21 cellular contexts compared by ENCODE assay signal in genomic region chr4:74112399-74113090, GRCh38. TPM values are rescaled to one million over a fixed set of nuclear protein-coding genes. Genes with fewer than 3 reads are reported as not detected.
DNase-seq lines count a peak whose midpoint lies in the region; ATAC-seq, FAIRE-seq and TF ChIP-seq lines count a peak whose summit lies in the region.
"Had no signal": no experiment of that assay in that cellular context is flagged by ENCODE, and none has a peak within 500 bp of the region (broad histone marks: within the 10 kb centered on the region; RNA-seq: fewer than 3 reads in every experiment).

No MANE protein-coding gene starts in this region.

- peak overlapping the region; percentile 92 for H3K27ac Mint-ChIP-seq in chondrocyte (ENCODE audit: unreplicated experiment)
- H3K27ac Mint-ChIP-seq in activated naive CD4-positive, alpha-beta T cell treated with anti-CD3 and anti-CD28 coated beads, Interleukin-2, amount 50 U/mL, for 72 hours, result no peak overlapping the region
- H3K27ac Mint-ChIP-seq: activated naive CD4-positive, alpha-beta T cell treated with anti-CD3 and anti-CD28 coated beads, Interleukin-2, amount 10 ng/mL, durations not matched to agents 7 days and 5 days; CD8-positive, alpha-beta memory T cell; naive B cell; stimulated activated memory B cell treated with anti-CD40 and anti-IgM and Interleukin-4, amounts not matched to agents 10 μg/mL and 1 μg/mL and 100 μg/mL, for 72 hours; T-cell had no signal

- no peak for FAIRE-seq in keratinocyte (lab: Jason Lieb, UNC)

- H3K9ac ChIP-seq in keratinocyte (ENCODE audit: control insufficient read depth, extremely low read depth, insufficient read depth, low read length), result peak overlapping the region; percentile 57

- peaks cover 86% of the 10 kb centered on the region for H3K4me1 Mint-ChIP-seq in chondrocyte (ENCODE audit: low read depth)
- H3K4me1 Mint-ChIP-seq: activated naive CD4-positive, alpha-beta T cell treated with anti-CD3 and anti-CD28 coated beads, Interleukin-2, amount 10 ng/mL, durations not matched to agents 7 days and 5 days; CD8-positive, alpha-beta memory T cell; naive B cell; stimulated activated memory B cell treated with anti-CD40 and anti-IgM and Interleukin-4, amounts not matched to agents 10 μg/mL and 1 μg/mL and 100 μg/mL, for 72 hours; T-cell had no signal

- H3K9me3 Mint-ChIP-seq in chondrocyte (ENCODE audit: low read depth), result peaks cover 4% of the 10 kb centered on the region
- H3K9me3 Mint-ChIP-seq in activated naive CD4-positive, alpha-beta T cell treated with anti-CD3 and anti-CD28 coated beads, Interleukin-2, amount 50 U/mL, for 72 hours, result no peaks in the 10 kb centered on the region
- H3K9me3 Mint-ChIP-seq: activated naive CD4-positive, alpha-beta T cell treated with anti-CD3 and anti-CD28 coated beads, Interleukin-2, amount 10 ng/mL, durations not matched to agents 7 days and 5 days; CD8-positive, alpha-beta memory T cell; dendritic cell treated with granulocyte-macrophage colony-stimulating factor and Interleukin-4, amounts not matched to agents 40 ng/mL and 50 ng/mL, for 4 days; naive B cell; stimulated activated memory B cell treated with anti-CD40 and anti-IgM and Interleukin-4, amounts not matched to agents 10 μg/mL and 1 μg/mL and 100 μg/mL, for 72 hours; T-cell had no signal

- dilution Hi-C loops in keratinocyte (cut with MboI; ENCODE audit: extremely low pct_ligation_motif_present, low sequenced_read_pairs), result no loop called here

- H3K79me2 ChIP-seq in keratinocyte (ENCODE audit: control insufficient read depth, insufficient read depth, low read length), result peaks cover 15% of the 10 kb centered on the region

- no peaks in the 10 kb centered on the region for H3K9me1 ChIP-seq in keratinocyte (ENCODE audit: control insufficient read depth, extremely low read depth, insufficient read depth, low read length)

- no peaks in the 10 kb centered on the region for H3K27me3 Mint-ChIP-seq in chondrocyte (ENCODE audit: low read depth)
- H3K27me3 Mint-ChIP-seq: activated naive CD4-positive, alpha-beta T cell treated with anti-CD3 and anti-CD28 coated beads, Interleukin-2, amount 10 ng/mL, durations not matched to agents 7 days and 5 days; dendritic cell treated with granulocyte-macrophage colony-stimulating factor and Interleukin-4, amounts not matched to agents 40 ng/mL and 50 ng/mL, for 4 days; stimulated activated memory B cell treated with anti-CD40 and anti-IgM and Interleukin-4, amounts not matched to agents 10 μg/mL and 1 μg/mL and 100 μg/mL, for 72 hours; T-cell had no signal

- DNase-seq in DMS53 (lab: John Stamatoyannopoulos, UW) (peak; percentile 18), DMS53 treated with DMSO at 0.1 percent for 48 hours (lab: John Stamatoyannopoulos, UW; ENCODE audit: unreplicated experiment) (no peak), chondrocyte (ENCODE audit: low spot score) (no peak), keratinocyte (ENCODE audit: low read depth, low spot score) (no peak), thyroid gland (peak; percentile 47 to 60), NCI-H226 (no peak)
- DNase-seq in activated naive CD4-positive, alpha-beta T cell treated with anti-CD3 and anti-CD28 coated beads, Interleukin-2, amount 50 U/mL, for 72 hours (ENCODE audit: low spot score in 2 of 2), result no peak
- DNase-seq: activated CD4-positive, CD25-positive, alpha-beta regulatory T cell; activated CD8-positive, alpha-beta memory T cell treated with anti-CD3 and anti-CD28 coated beads, Interleukin-2, amount 50 U/mL, for 4 hours; activated naive CD4-positive, alpha-beta T cell treated with anti-CD3 and anti-CD28 coated beads, Interleukin-2, amount 10 ng/mL, durations not matched to agents 7 days and 5 days; CD8-positive, alpha-beta memory T cell; Karpas-422; naive B cell; NCI-H1694 treated with DMSO at 0.1 percent for 48 hours; stimulated activated CD4-positive, alpha-beta T cell treated with anti-CD3 and anti-CD28 coated beads, Interleukin-2, amount 100 ng/mL, for 48 hours; T-cell had no signal

- intact Hi-C loops in thyroid gland (cut with DNase I), result no loop called here

- no peaks in the 10 kb centered on the region for H3K9me3 ChIP-seq in keratinocyte (ENCODE audit: control insufficient read depth, low read depth, low read length)
- no peaks in the 10 kb centered on the region for H3K9me3 ChIP-seq in thyroid gland
- H3K9me3 ChIP-seq: HAP-1 had no signal

- H2AFZ ChIP-seq in keratinocyte (ENCODE audit: control insufficient read depth, low read length), result no peak overlapping the region

- H3K36me3 Mint-ChIP-seq in chondrocyte (ENCODE audit: low read depth), result no peaks in the 10 kb centered on the region
- H3K36me3 Mint-ChIP-seq in activated naive CD4-positive, alpha-beta T cell treated with anti-CD3 and anti-CD28 coated beads, Interleukin-2, amount 50 U/mL, for 72 hours, result no peaks in the 10 kb centered on the region
- H3K36me3 Mint-ChIP-seq: activated naive CD4-positive, alpha-beta T cell treated with anti-CD3 and anti-CD28 coated beads, Interleukin-2, amount 10 ng/mL, durations not matched to agents 7 days and 5 days; CD8-positive, alpha-beta memory T cell; naive B cell; stimulated activated memory B cell treated with anti-CD40 and anti-IgM and Interleukin-4, amounts not matched to agents 10 μg/mL and 1 μg/mL and 100 μg/mL, for 72 hours; T-cell had no signal

- TF ChIP-seq POLR2A in thyroid gland (IDR thresholded peaks at IDR 0.05), result no peak

- TF ChIP-seq CTCF in chondrocyte (IDR thresholded peaks at IDR 0.05) (no peak), keratinocyte (optimal IDR thresholded peaks at IDR 0.05 in 1 of 3, IDR thresholded peaks at IDR 0.05 in 1 of 3, conservative IDR thresholded peaks at IDR 0.05 in 1 of 3; ENCODE audit: extremely low read depth in 1 of 3, insufficient read depth in 2 of 3, low read length in 3 of 3) (no peak), thyroid gland (IDR thresholded peaks at IDR 0.05) (no peak)

- no peaks in the 10 kb centered on the region for H4K20me1 ChIP-seq in keratinocyte (ENCODE audit: control insufficient read depth, extremely low read depth, insufficient read depth, low read length)

- H3K27me3 ChIP-seq in keratinocyte (ENCODE audit: control insufficient read depth, extremely low read depth, insufficient read depth, low read length), result no peaks in the 10 kb centered on the region
- H3K27me3 ChIP-seq in thyroid gland, result no peaks in the 10 kb centered on the region

- no peak overlapping the region for H3K4me3 ChIP-seq in keratinocyte (ENCODE audit: control insufficient read depth in 2 of 3, extremely low read depth in 1 of 3, insufficient read depth in 2 of 3, low read depth in 1 of 3, low read length in 3 of 3)
- no peak overlapping the region for H3K4me3 ChIP-seq in thyroid gland (replicated peaks in 1 of 3)
- H3K4me3 ChIP-seq: HAP-1 had no signal

- H3K4me2 ChIP-seq in keratinocyte (ENCODE audit: control insufficient read depth, extremely low read depth, insufficient read depth, low read depth, low read length), result peak overlapping the region; percentile 46

- 92 to 97% methylated on average over 3 of the region's 3 CpGs for WGBS in thyroid gland, 2 donors

- H3K4me1 ChIP-seq in keratinocyte (ENCODE audit: control insufficient read depth, extremely low read depth, insufficient read depth, low read length), result peaks cover 90% of the 10 kb centered on the region
- peaks cover 15 to 52% of the 10 kb centered on the region in 2 donors for H3K4me1 ChIP-seq in thyroid gland
- H3K4me1 ChIP-seq: HAP-1 had no signal

- no peak overlapping the region for H3K4me3 Mint-ChIP-seq in chondrocyte (ENCODE audit: unreplicated experiment)
- H3K4me3 Mint-ChIP-seq: activated naive CD4-positive, alpha-beta T cell treated with anti-CD3 and anti-CD28 coated beads, Interleukin-2, amount 10 ng/mL, durations not matched to agents 7 days and 5 days; CD8-positive, alpha-beta memory T cell; dendritic cell treated with granulocyte-macrophage colony-stimulating factor and Interleukin-4, amounts not matched to agents 40 ng/mL and 50 ng/mL, for 4 days; naive B cell; stimulated activated memory B cell treated with anti-CD40 and anti-IgM and Interleukin-4, amounts not matched to agents 10 μg/mL and 1 μg/mL and 100 μg/mL, for 72 hours; T-cell had no signal

- H3K36me3 ChIP-seq in keratinocyte (ENCODE audit: control insufficient read depth in 2 of 2, extremely low read depth in 1 of 2, insufficient read depth in 2 of 2, low read length in 2 of 2), result no peaks in the 10 kb centered on the region
- no peaks in the 10 kb centered on the region for H3K36me3 ChIP-seq in thyroid gland
- H3K36me3 ChIP-seq: HAP-1 had no signal

- ATAC-seq in HG02840 (IDR thresholded peaks at IDR 0.05; ENCODE audit: low FRiP score, unreplicated experiment), result no peak
- ATAC-seq in activated naive CD4-positive, alpha-beta T cell treated with anti-CD3 and anti-CD28 coated beads, Interleukin-2, amount 50 U/mL, for 72 hours, result no peak
- ATAC-seq: stimulated activated memory B cell treated with anti-CD40 and anti-IgM and Interleukin-4, amounts not matched to agents 10 μg/mL and 1 μg/mL and 100 μg/mL, for 72 hours; T-cell had no signal

- peak overlapping the region; percentile 94 for H3K27ac ChIP-seq in keratinocyte (ENCODE audit: control insufficient read depth, insufficient read depth, low read length)
- H3K27ac ChIP-seq in thyroid gland, result peak overlapping the region; percentile 58 to 90 (median 82)
- H3K27ac ChIP-seq: 22Rv1 had no signal

RNA-seq across cellular contexts. Expression of gene CXCL2, which starts 13.6 kb away (rescaled TPM):
- total RNA-seq in chondrocyte (0.89 to 8.7 TPM (median 7.9 TPM) in 3 replicates), thyroid gland (1 to 10 TPM; 2.0 to 3.8 (median 2.5) TPM)
- polyA plus RNA-seq in keratinocyte, result 0.96 to 39.7 TPM (median 9.7 TPM) in 3 replicates
- 1.6 TPM for polyA plus RNA-seq in keratinocyte (2011; ENCODE audit: low read depth)
- polyA plus RNA-seq in keratinocyte (2011; cell fraction: cytosol; rRNA removed), result 10.4 and 20.3 TPM in 2 replicates
- polyA plus RNA-seq in keratinocyte (2011; cell fraction: nucleus; rRNA removed), result 115 and 181 TPM in 2 replicates
- 0.99 and 5.7 TPM in 2 replicates for polyA plus RNA-seq in keratinocyte (2012; ENCODE audit: low replicate concordance)
- 0.69 to 8.7 TPM (median 2.0 TPM) in 3 replicates for polyA minus RNA-seq in keratinocyte
- polyA minus RNA-seq in keratinocyte (2011; cell fraction: cytosol; rRNA and poly(A)+ RNA removed), result 18.2 TPM
- polyA minus RNA-seq in keratinocyte (2011; cell fraction: nucleus; rRNA and poly(A)+ RNA removed), result 38.9 and 54.1 TPM in 2 replicates
- not detected for total RNA-seq in activated naive CD4-positive, alpha-beta T cell treated with anti-CD3 and anti-CD28 coated beads, Interleukin-2, amount 50 U/mL, for 72 hours
- polyA plus RNA-seq: CD8-positive, alpha-beta memory T cell had no signal

RNA-seq across cellular contexts. Expression of gene MTHFD2L, which starts 45.4 kb away (rescaled TPM):
- total RNA-seq in chondrocyte (6.6 to 10.6 TPM (median 7.4 TPM) in 3 replicates), thyroid gland (10 to 100 TPM; 22.3 to 30.8 (median 27.0) TPM)
- polyA plus RNA-seq in keratinocyte, result 8.9 to 30.4 TPM (median 27.0 TPM) in 3 replicates
- polyA plus RNA-seq in keratinocyte (2011; ENCODE audit: low read depth), result 9.7 TPM
- 13.2 and 23.9 TPM in 2 replicates for polyA plus RNA-seq in keratinocyte (2011; cell fraction: cytosol; rRNA removed)
- 32.4 and 45.1 TPM in 2 replicates for polyA plus RNA-seq in keratinocyte (2011; cell fraction: nucleus; rRNA removed)
- polyA plus RNA-seq in keratinocyte (2012; ENCODE audit: low replicate concordance), result 9.0 and 10.8 TPM in 2 replicates
- 4.9 to 54.3 TPM (median 33.5 TPM) in 3 replicates for polyA minus RNA-seq in keratinocyte
- 33.4 TPM for polyA minus RNA-seq in keratinocyte (2011; cell fraction: cytosol; rRNA and poly(A)+ RNA removed)
- 34.2 and 75.0 TPM in 2 replicates for polyA minus RNA-seq in keratinocyte (2011; cell fraction: nucleus; rRNA and poly(A)+ RNA removed)
- 1 to 10 TPM; 7.3 to 7.6 TPM for total RNA-seq in activated naive CD4-positive, alpha-beta T cell treated with anti-CD3 and anti-CD28 coated beads, Interleukin-2, amount 50 U/mL, for 72 hours

Comparison
In these comparisons a context has a peak if more than half of its experiments do, and no peak if none do; other contexts are left out.
1. DNase-seq: peak in DMS53 (single experiment) and thyroid gland (2 of 2); none in DMS53 treated with DMSO at 0.1 percent for 48 hours (single experiment), chondrocyte (single experiment), keratinocyte (single experiment), activated naive CD4-positive, alpha-beta T cell treated with anti-CD3 and anti-CD28 coated beads, Interleukin-2, amount 50 U/mL, for 72 hours (0 of 2) and NCI-H226 (single experiment).